In the genomic region with DNA sequence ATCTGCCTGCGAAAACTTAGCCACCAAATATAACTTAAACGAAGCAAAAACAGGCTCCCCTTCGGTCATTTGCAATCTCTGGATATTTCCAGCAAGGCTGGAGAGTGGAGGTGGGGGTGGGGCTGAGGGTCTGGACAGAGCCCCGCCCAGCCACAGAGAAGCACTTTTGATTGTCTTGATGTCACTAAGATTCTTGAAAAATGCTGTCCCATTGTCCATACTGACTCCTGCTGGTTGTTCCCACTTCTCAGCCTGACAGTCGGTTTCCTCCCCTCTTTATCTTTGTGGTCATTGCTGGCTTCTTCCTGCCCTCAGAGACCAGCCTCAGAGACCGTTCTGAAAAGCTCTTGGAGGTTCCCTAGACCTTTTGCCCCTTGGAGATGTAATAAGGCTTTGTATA, we compare ENCODE assay signal across 21 cellular contexts.
A peak's percentile ranks its signal among the peaks of the same experiment; 100 is the strongest.
DNase-seq lines count a peak whose midpoint lies in the region; ATAC-seq, FAIRE-seq and TF ChIP-seq lines count a peak whose summit lies in the region.
"Had no signal": no experiment of that assay in that cellular context is flagged by ENCODE, and none has a peak within 500 bp of the region (broad histone marks: within the 10 kb centered on the region; RNA-seq: fewer than 3 reads in every experiment).

No MANE protein-coding gene starts in this region.

- ATAC-seq in natural killer cell treated with Interleukin-12 subunit alpha and Interleukin-12 subunit beta and Interleukin-15 and Interleukin-18, amount 100 ng/mL, for 72 hours, result no peak
- ATAC-seq: CD8-positive, alpha-beta T cell; GM12878 had no signal

- H3K23ac ChIP-seq in H9 (ENCODE audit: insufficient read length, low read depth, low read length) (no peak overlapping the region), H1 (ENCODE audit: insufficient read length) (no peak overlapping the region)

- H2BK5ac ChIP-seq in H9 (ENCODE audit: insufficient read length, low read length) (no peak overlapping the region), H1 (ENCODE audit: low read depth, low read length) (no peak overlapping the region)

- H3K4me3 Mint-ChIP-seq in H9 (no peak overlapping the region), neural progenitor cell (no peak overlapping the region)
- H3K4me3 Mint-ChIP-seq in CD4-positive, alpha-beta memory T cell, result no peak overlapping the region
- no peak overlapping the region for H3K4me3 Mint-ChIP-seq in natural killer cell treated with Interleukin-12 subunit alpha and Interleukin-12 subunit beta and Interleukin-15 and Interleukin-18, amount 100 ng/mL, for 72 hours
- H3K4me3 Mint-ChIP-seq: CD8-positive, alpha-beta T cell had no signal

- H3K4me1 Mint-ChIP-seq in H9, result peaks cover 13 to 14% of the 10 kb centered on the region in 2 experiments; a peak in 3 of 4 replicates
- no peaks in the 10 kb centered on the region for H3K4me1 Mint-ChIP-seq in neural progenitor cell
- no peaks in the 10 kb centered on the region for H3K4me1 Mint-ChIP-seq in CD4-positive, alpha-beta memory T cell
- no peaks in the 10 kb centered on the region for H3K4me1 Mint-ChIP-seq in natural killer cell treated with Interleukin-12 subunit alpha and Interleukin-12 subunit beta and Interleukin-15 and Interleukin-18, amount 100 ng/mL, for 72 hours (ENCODE audit: low read depth in 2 of 2)

- H3K4ac ChIP-seq in H9 (ENCODE audit: low read depth, low read length), result no peak overlapping the region
- H3K4ac ChIP-seq in H1 (replicated peaks; ENCODE audit: insufficient read length, low read depth, low read length), result no peak overlapping the region

- peaks cover 3% of the 10 kb centered on the region for H3K27me3 Mint-ChIP-seq in H9 (ENCODE audit: low read depth)
- H3K27me3 Mint-ChIP-seq in neural progenitor cell (ENCODE audit: insufficient read depth, low read depth), result peaks cover 37% of the 10 kb centered on the region
- H3K27me3 Mint-ChIP-seq in CD4-positive, alpha-beta memory T cell, result no peaks in the 10 kb centered on the region
- H3K27me3 Mint-ChIP-seq in natural killer cell treated with Interleukin-12 subunit alpha and Interleukin-12 subunit beta and Interleukin-15 and Interleukin-18, amount 100 ng/mL, for 72 hours, result no peaks in the 10 kb centered on the region

- H4K20me1 ChIP-seq in H9 (ENCODE audit: control insufficient read depth, insufficient read depth, insufficient read length), result no peaks in the 10 kb centered on the region
- H4K20me1 ChIP-seq in H1 (replicated peaks in 1 of 2; ENCODE audit: control insufficient read depth in 1 of 2, insufficient read depth in 2 of 2, low read length in 2 of 2), result no peaks in the 10 kb centered on the region
- peaks cover 28% of the 10 kb centered on the region for H4K20me1 ChIP-seq in neural progenitor cell (ENCODE audit: low read depth)

- H3K9me3 Mint-ChIP-seq in H9, result no peaks in the 10 kb centered on the region
- H3K9me3 Mint-ChIP-seq in neural progenitor cell, result peaks cover 5% of the 10 kb centered on the region
- H3K9me3 Mint-ChIP-seq in CD4-positive, alpha-beta memory T cell, result peaks cover 0 to 15% (median 5%) of the 10 kb centered on the region in 8 donors
- H3K9me3 Mint-ChIP-seq in natural killer cell treated with Interleukin-12 subunit alpha and Interleukin-12 subunit beta and Interleukin-15 and Interleukin-18, amount 100 ng/mL, for 72 hours, result peaks cover 13% of the 10 kb centered on the region

- H2BK120ac ChIP-seq in H9 (ENCODE audit: low read depth, low read length, poor library complexity, severe bottlenecking) (no peak overlapping the region), H1 (replicated peaks; ENCODE audit: low read depth, low read length) (no peak overlapping the region)

- H3K4me3 ChIP-seq in H1 (ENCODE audit: extremely low read depth in 1 of 4, insufficient read depth in 2 of 4, low read depth in 3 of 4, low read length in 4 of 4) (no peak overlapping the region), neural progenitor cell (no peak overlapping the region)
- H3K4me3 ChIP-seq in CD4-positive, alpha-beta memory T cell (ENCODE audit: low read length in 2 of 2), result no peak overlapping the region
- H3K4me3 ChIP-seq: GM12878 had no signal

- no peak for TF ChIP-seq EP300 in H1 (IDR thresholded peaks at IDR 0.05; ENCODE audit: borderline replicate concordance in 1 of 2, low read depth in 2 of 2, low read length in 2 of 2)

- H4K5ac ChIP-seq in H9 (ENCODE audit: insufficient read length, low read depth, low read length) (no peak overlapping the region), H1 (ENCODE audit: insufficient read length, low read depth, low read length) (no peak overlapping the region)

- WGBS in H9 (ENCODE audit: extremely low coverage, insufficient read length, low lambda C conversion rate), result no CpG with 5 or more reads among the region's 6 CpGs
- WGBS in H1 (ENCODE audit: extremely low coverage in 1 of 2, insufficient coverage in 1 of 2, insufficient read length in 1 of 2, insufficient replicate concordance in 2 of 2, low coverage in 1 of 2, low lambda C conversion rate in 2 of 2, missing lambda C conversion rate in 1 of 2), 2 experiments, result 80% methylated on average over 6 of the region's 6 CpGs; no CpG with 5 or more reads in 1 of the 2 experiments

- FAIRE-seq in H1 (lab: Jason Lieb, UNC), result no peak
- FAIRE-seq: A204.1, GM12878 had no signal

- peak; percentile 12 to 25; a peak in 2 of 4 replicates for TF ChIP-seq RAD21 in H1 (IDR thresholded peaks at IDR 0.05 in 1 of 2, conservative IDR thresholded peaks at IDR 0.05 in 1 of 2; ENCODE audit: low read depth in 2 of 2, low read length in 2 of 2)

- H3K9me3 ChIP-seq in H9 (ENCODE audit: control insufficient read depth, low read depth, low read length) (no peaks in the 10 kb centered on the region), H1 (ENCODE audit: insufficient read depth in 2 of 2, low read depth in 1 of 2, low read length in 1 of 2) (no peaks in the 10 kb centered on the region), neural progenitor cell (ENCODE audit: low read depth) (no peaks in the 10 kb centered on the region)
- H3K9me3 ChIP-seq in CD4-positive, alpha-beta memory T cell (ENCODE audit: control insufficient read depth in 1 of 2, low read length in 2 of 2), result no peaks in the 10 kb centered on the region

- CTCF ChIA-PET in H1 (lab: Charles Lee; ENCODE audit: partially characterized antibody), result interaction anchor here (0.9 to 1.1 kb wide), 2 partner anchors 13 to 79 kb away, joined by 3 read pairs; no protein-coding TSS in a partner anchor
- CTCF ChIA-PET in CD4-positive, alpha-beta memory T cell (lab: Charles Lee; ENCODE audit: partially characterized antibody), result no interaction called here

- H3K4me2 ChIP-seq in H9 (ENCODE audit: insufficient read depth, insufficient read length, low read length) (no peak overlapping the region), H1 (ENCODE audit: insufficient read depth in 1 of 2, low read depth in 2 of 2, low read length in 2 of 2) (no peak overlapping the region), neural progenitor cell (no peak overlapping the region)
- H3K4me2 ChIP-seq: KMS-11 had no signal

- no peak overlapping the region for H2AK5ac ChIP-seq in H9 (ENCODE audit: insufficient read length, low read length)
- no peak overlapping the region for H2AK5ac ChIP-seq in H1 (ENCODE audit: low read depth, low read length)

- no peak overlapping the region for H2AFZ ChIP-seq in H9 (ENCODE audit: low read length)
- no peak overlapping the region for H2AFZ ChIP-seq in H1 (ENCODE audit: low read length)
- H2AFZ ChIP-seq in neural progenitor cell (replicated peaks), result no peak overlapping the region

- H3K27me3 ChIP-seq in H9 (ENCODE audit: insufficient read depth, low read length) (no peaks in the 10 kb centered on the region), H1 (replicated peaks in 1 of 4; ENCODE audit: control insufficient read depth in 3 of 4, extremely low read depth in 1 of 4, insufficient read depth in 3 of 4, low read length in 3 of 4) (no peaks in the 10 kb centered on the region), neural progenitor cell (no peaks in the 10 kb centered on the region)
- no peaks in the 10 kb centered on the region for H3K27me3 ChIP-seq in CD4-positive, alpha-beta memory T cell (ENCODE audit: insufficient read depth, low read length)

- peaks cover 5% of the 10 kb centered on the region for H3F3A ChIP-seq in neural progenitor cell (ENCODE audit: low read depth)

- H3K27ac Mint-ChIP-seq in H9 (no peak overlapping the region), neural progenitor cell (no peak overlapping the region)
- no peak overlapping the region for H3K27ac Mint-ChIP-seq in CD4-positive, alpha-beta memory T cell
- no peak overlapping the region for H3K27ac Mint-ChIP-seq in natural killer cell treated with Interleukin-12 subunit alpha and Interleukin-12 subunit beta and Interleukin-15 and Interleukin-18, amount 100 ng/mL, for 72 hours
- H3K27ac Mint-ChIP-seq: CD8-positive, alpha-beta T cell had no signal

- H2BK15ac ChIP-seq in H9 (ENCODE audit: low read depth, low read length), result no peak overlapping the region
- H2BK15ac ChIP-seq in H1 (ENCODE audit: low read length), result no peak overlapping the region

- H3K36me3 ChIP-seq in H1 (ENCODE audit: control insufficient read depth in 2 of 4, insufficient read depth in 4 of 4, low read length in 3 of 4) (no peaks in the 10 kb centered on the region), neural progenitor cell (no peaks in the 10 kb centered on the region)
- no peaks in the 10 kb centered on the region for H3K36me3 ChIP-seq in CD4-positive, alpha-beta memory T cell (ENCODE audit: insufficient read depth, low read length)

- peak; percentile 26; the same call in 2 of the 3 replicates for TF ChIP-seq CTCF in H9 (conservative IDR thresholded peaks at IDR 0.05)
- peak in 1 of 3 experiments; percentile 33; a peak in 1 of 4 replicates for TF ChIP-seq CTCF in H1 (IDR thresholded peaks at IDR 0.05; ENCODE audit: control extremely low read depth in 1 of 3, insufficient read depth in 1 of 3, low read depth in 1 of 3, low read length in 3 of 3)
- TF ChIP-seq CTCF in neural progenitor cell (IDR thresholded peaks at IDR 0.05), result peak; percentile 25

- H3K18ac ChIP-seq in H9 (ENCODE audit: insufficient read length, low read depth, low read length) (no peak overlapping the region), H1 (ENCODE audit: extremely low read depth, low read length) (no peak overlapping the region)

- H3K23me2 ChIP-seq in H9 (ENCODE audit: insufficient read length, low read depth, low read length, poor library complexity, severe bottlenecking) (no peaks in the 10 kb centered on the region), H1 (ENCODE audit: low read depth, low read length) (no peaks in the 10 kb centered on the region)

- intact Hi-C loops in CD4-positive, alpha-beta memory T cell (cut with micrococcal nuclease), result no loop called here

- no peak overlapping the region for H3K14ac ChIP-seq in H9 (ENCODE audit: insufficient read depth, low read length)
- H3K14ac ChIP-seq in H1 (ENCODE audit: insufficient read length), result no peak overlapping the region

- H3K9ac ChIP-seq in H9 (ENCODE audit: extremely low read depth, insufficient read length, low read length) (no peak overlapping the region), H1 (replicated peaks in 1 of 4; ENCODE audit: extremely low read depth in 1 of 4, low read depth in 3 of 4, low read length in 3 of 4) (no peak overlapping the region), neural progenitor cell (no peak overlapping the region)
- H3K9ac ChIP-seq: KMS-11 had no signal

- H4K8ac ChIP-seq in H9 (replicated peaks; ENCODE audit: insufficient read length, low read depth, low read length) (no peak overlapping the region), H1 (ENCODE audit: extremely low read depth, insufficient read depth, low read length) (no peak overlapping the region)

- TF ChIP-seq POLR2A in H1 (IDR thresholded peaks at IDR 0.05; ENCODE audit: control extremely low read depth in 1 of 2, low read depth in 2 of 2, low read length in 2 of 2), result no peak

- no peak overlapping the region for H3T11ph ChIP-seq in H9 (ENCODE audit: low read length)

- no peak overlapping the region for H2BK12ac ChIP-seq in H9 (ENCODE audit: insufficient read length, low read depth, low read length)
- H2BK12ac ChIP-seq in H1 (ENCODE audit: low read depth, low read length), result no peak overlapping the region

- H3K4me1 ChIP-seq in H9 (ENCODE audit: insufficient read depth, low read length) (no peaks in the 10 kb centered on the region), H1 (replicated peaks in 1 of 4; ENCODE audit: control insufficient read depth in 3 of 4, insufficient read depth in 4 of 4, low read length in 3 of 4) (no peaks in the 10 kb centered on the region; a peak in 1 of 7 replicates), neural progenitor cell (peaks cover 12% of the 10 kb centered on the region)
- no peaks in the 10 kb centered on the region for H3K4me1 ChIP-seq in CD4-positive, alpha-beta memory T cell (ENCODE audit: insufficient read depth, low read length)

- H3K79me2 ChIP-seq in H9 (ENCODE audit: insufficient read depth, low read length) (no peaks in the 10 kb centered on the region), H1 (ENCODE audit: control insufficient read depth in 1 of 2, insufficient read depth in 2 of 2, low read length in 2 of 2) (no peaks in the 10 kb centered on the region), neural progenitor cell (ENCODE audit: low read depth) (no peaks in the 10 kb centered on the region)

- no peak overlapping the region for H4K91ac ChIP-seq in H9 (ENCODE audit: insufficient read length, low read depth, low read length)
- no peak overlapping the region for H4K91ac ChIP-seq in H1 (replicated peaks; ENCODE audit: insufficient read length, low read length)

- no peaks in the 10 kb centered on the region for H3K36me3 Mint-ChIP-seq in H9 (ENCODE audit: insufficient read depth in 1 of 3, low read depth in 3 of 3)
- H3K36me3 Mint-ChIP-seq in neural progenitor cell, result no peaks in the 10 kb centered on the region
- H3K36me3 Mint-ChIP-seq in CD4-positive, alpha-beta memory T cell, result no peaks in the 10 kb centered on the region
- peaks cover 6% of the 10 kb centered on the region for H3K36me3 Mint-ChIP-seq in natural killer cell treated with Interleukin-12 subunit alpha and Interleukin-12 subunit beta and Interleukin-15 and Interleukin-18, amount 100 ng/mL, for 72 hours
- H3K36me3 Mint-ChIP-seq: CD8-positive, alpha-beta T cell had no signal

- H2BK20ac ChIP-seq in H9 (ENCODE audit: low read depth, low read length, poor library complexity, severe bottlenecking), result no peak overlapping the region
- H2BK20ac ChIP-seq in H1 (ENCODE audit: low read length), result no peak overlapping the region

- H3K27ac ChIP-seq in H9 (ENCODE audit: insufficient read length, low read depth, low read length) (no peak overlapping the region), H1 (ENCODE audit: low read depth, low read length) (no peak overlapping the region), neural progenitor cell (no peak overlapping the region)
- H3K27ac ChIP-seq in CD4-positive, alpha-beta memory T cell (ENCODE audit: low read depth, low read length), result no peak overlapping the region
- H3K27ac ChIP-seq: C4-2B, HL-60, KMS-11 had no signal

- no peaks in the 10 kb centered on the region for H3K79me1 ChIP-seq in H9 (ENCODE audit: insufficient read depth, low read depth, low read length, poor library complexity, severe bottlenecking)
- H3K79me1 ChIP-seq in H1 (ENCODE audit: low read depth, low read length), result no peaks in the 10 kb centered on the region

- POLR2A ChIA-PET in H1 (lab: Charles Lee; ENCODE audit: partially characterized antibody), result no interaction called here
- POLR2A ChIA-PET in CD4-positive, alpha-beta memory T cell (lab: Charles Lee; ENCODE audit: partially characterized antibody), result no interaction called here

- DNase-seq in H9 (peak; percentile 53), H1 (ENCODE audit: low read depth in 1 of 2, low spot score in 2 of 2) (no peak), iPS-NIHi7 (ENCODE audit: extremely low spot score) (peak; percentile 36), neural progenitor cell (ENCODE audit: low spot score) (peak; percentile 54), NCI-H2171 (lab: John Stamatoyannopoulos, UW) (no peak)
- no peak for DNase-seq in CD4-positive, alpha-beta memory T cell
- DNase-seq in natural killer cell treated with Interleukin-12 subunit alpha and Interleukin-12 subunit beta and Interleukin-15 and Interleukin-18, amount 100 ng/mL, for 72 hours (ENCODE audit: low spot score), result no peak
- DNase-seq: AML-193; Calu3; CD8-positive, alpha-beta T cell; DMS 273 treated with DMSO at 0.1 percent for 48 hours; DMS53; DND-41; EL; GOT3; HCEC 1CT had no signal

- H3K56ac ChIP-seq in H9 (ENCODE audit: insufficient read length, low read depth, low read length), result no peak overlapping the region
- H3K56ac ChIP-seq in H1 (replicated peaks; ENCODE audit: insufficient read length, low read depth, low read length), result no peak overlapping the region

Comparison
In these comparisons a context has a peak if more than half of its experiments do, and no peak if none do; other contexts are left out.
1. DNase-seq: peak in H9 (single experiment), iPS-NIHi7 (single experiment) and neural progenitor cell (single experiment); none in H1 (0 of 2), CD4-positive, alpha-beta memory T cell (0 of 5), NCI-H2171 (single experiment) and natural killer cell treated with Interleukin-12 subunit alpha and Interleukin-12 subunit beta and Interleukin-15 and Interleukin-18, amount 100 ng/mL, for 72 hours (single experiment).